19 cellular contexts compared by ENCODE assay signal in genomic region chr12:57019983-57020719, GRCh38. TPM values are rescaled to one million over a fixed set of nuclear protein-coding genes. Genes with fewer than 3 reads are reported as not detected.
A peak's percentile ranks its signal among the peaks of the same experiment; 100 is the strongest.
DNase-seq lines count a peak whose midpoint lies in the region; ATAC-seq and TF ChIP-seq lines count a peak whose summit lies in the region.
"Had no signal": no experiment of that assay in that cellular context is flagged by ENCODE, and none has a peak within 500 bp of the region (broad histone marks: within the 10 kb centered on the region; RNA-seq: fewer than 3 reads in every experiment).

No MANE protein-coding gene starts in this region.

- in situ Hi-C loops in mammary epithelial cell (cut with MboI; ENCODE audit: low sequenced_read_pairs in 2 of 2) = no loop called here

- no peaks in the 10 kb centered on the region for H3K9me3 Mint-ChIP-seq in activated CD8-positive, alpha-beta T cell treated with anti-CD3 and anti-CD28 coated beads for 36 hours
- H3K9me3 Mint-ChIP-seq in activated CD8-positive, alpha-beta T cell treated with anti-CD3 and anti-CD28 coated beads, Interleukin-2, amount 10 ng/mL, durations not matched to agents 7 days and 5 days (ENCODE audit: insufficient read depth) = no peaks in the 10 kb centered on the region
- H3K9me3 Mint-ChIP-seq in CD8-positive, alpha-beta T cell = no peaks in the 10 kb centered on the region
- no peaks in the 10 kb centered on the region for H3K9me3 Mint-ChIP-seq in naive thymus-derived CD8-positive, alpha-beta T cell
- no peaks in the 10 kb centered on the region for H3K9me3 Mint-ChIP-seq in mesothelial cell of epicardium
- H3K9me3 Mint-ChIP-seq: CD8-positive, alpha-beta memory T cell; HFFc6 had no signal

- intact Hi-C loops in activated CD8-positive, alpha-beta T cell treated with anti-CD3 and anti-CD28 coated beads for 36 hours (cut with micrococcal nuclease) = no loop called here
- intact Hi-C loops in CD8-positive, alpha-beta T cell (cut with DNase I, micrococcal nuclease) = no loop called here
- intact Hi-C loops in mammary epithelial cell (cut with micrococcal nuclease) (no loop called here), head of caudate nucleus (cut with DNase I) (no loop called here), OCI-LY7 (cut with micrococcal nuclease; ENCODE audit: unreplicated experiment) (no loop called here)

- TF ChIP-seq CTCF in activated CD8-positive, alpha-beta T cell treated with anti-CD3 and anti-CD28 coated beads for 36 hours (IDR thresholded peaks at IDR 0.05) = no peak
- TF ChIP-seq CTCF in CD8-positive, alpha-beta T cell (IDR thresholded peaks at IDR 0.05) = no peak
- no peak for TF ChIP-seq CTCF in mammary epithelial cell (conservative IDR thresholded peaks at IDR 0.05 in 1 of 2, IDR thresholded peaks at IDR 0.05 in 1 of 2; ENCODE audit: extremely low read depth in 1 of 2, insufficient read depth in 1 of 2, low read depth in 1 of 2, low read length in 2 of 2)
- no peak for TF ChIP-seq CTCF in OCI-LY7 (conservative IDR thresholded peaks at IDR 0.05; ENCODE audit: low read length)
- no peak for TF ChIP-seq CTCF in mesothelial cell of epicardium (IDR thresholded peaks at IDR 0.05; ENCODE audit: unreplicated experiment)

- H2AFZ ChIP-seq in mammary epithelial cell (ENCODE audit: low read depth, low read length) (no peak overlapping the region), OCI-LY7 (ENCODE audit: low read length) (no peak overlapping the region)
- H2AFZ ChIP-seq: PC-9 had no signal

- WGBS in mammary epithelial cell (ENCODE audit: low coverage, missing lambda C conversion rate) = 85% methylated on average over 9 of the region's 9 CpGs

- no peak overlapping the region for H3K9ac ChIP-seq in mammary epithelial cell (ENCODE audit: insufficient read depth, low read length)
- H3K9ac ChIP-seq: KMS-11 had no signal

- H3K4me3 ChIP-seq in CD8-positive, alpha-beta T cell (ENCODE audit: low read depth, low read length) = no peak overlapping the region
- H3K4me3 ChIP-seq in mammary epithelial cell (replicated peaks in 1 of 3; ENCODE audit: insufficient read depth in 1 of 3, low read depth in 2 of 3, low read length in 3 of 3) = no peak overlapping the region
- no peak overlapping the region for H3K4me3 ChIP-seq in OCI-LY7 (ENCODE audit: low read depth, low read length, poor library complexity, severe bottlenecking)
- H3K4me3 ChIP-seq: A549, MG63, PC-9 had no signal

- DNase-seq in activated CD8-positive, alpha-beta T cell treated with anti-CD3 and anti-CD28 coated beads for 36 hours = no peak
- DNase-seq in activated CD8-positive, alpha-beta T cell treated with anti-CD3 and anti-CD28 coated beads, Interleukin-2, amount 10 ng/mL, durations not matched to agents 7 days and 5 days = no peak
- no peak for DNase-seq in CD8-positive, alpha-beta T cell
- DNase-seq in mammary epithelial cell (peak; percentile 11), head of caudate nucleus (no peak), OCI-LY7 (ENCODE audit: low spot score) (no peak), mesothelial cell of epicardium (ENCODE audit: low spot score in 2 of 2, unreplicated experiment in 2 of 2) (no peak)
- DNase-seq in naive thymus-derived CD8-positive, alpha-beta T cell = peak in 2 of 10 donors; percentile 7 to 15
- DNase-seq: CD8-positive, alpha-beta memory T cell; GF-D8; HFFc6; MG63; NCI-H1105; NCI-H187; PC-9; Right ventricle myocardium superior had no signal

- no peak overlapping the region for H3K4me2 ChIP-seq in mammary epithelial cell (ENCODE audit: insufficient read depth, low read depth, low read length)
- no peak overlapping the region for H3K4me2 ChIP-seq in OCI-LY7 (ENCODE audit: low read length)
- H3K4me2 ChIP-seq: A549, KMS-11, PC-9 had no signal

- dilution Hi-C loops in mammary epithelial cell (cut with HindIII; ENCODE audit: low sequenced_read_pairs) = no loop called here

- H3K36me3 Mint-ChIP-seq in activated CD8-positive, alpha-beta T cell treated with anti-CD3 and anti-CD28 coated beads for 36 hours (ENCODE audit: low read depth) = no peaks in the 10 kb centered on the region
- H3K36me3 Mint-ChIP-seq in activated CD8-positive, alpha-beta T cell treated with anti-CD3 and anti-CD28 coated beads, Interleukin-2, amount 10 ng/mL, durations not matched to agents 7 days and 5 days (ENCODE audit: low read depth) = no peaks in the 10 kb centered on the region
- no peaks in the 10 kb centered on the region for H3K36me3 Mint-ChIP-seq in CD8-positive, alpha-beta T cell
- H3K36me3 Mint-ChIP-seq in naive thymus-derived CD8-positive, alpha-beta T cell = no peaks in the 10 kb centered on the region
- H3K36me3 Mint-ChIP-seq in mesothelial cell of epicardium = no peaks in the 10 kb centered on the region
- H3K36me3 Mint-ChIP-seq: CD8-positive, alpha-beta memory T cell had no signal

- no peaks in the 10 kb centered on the region for H3K36me3 ChIP-seq in CD8-positive, alpha-beta T cell (ENCODE audit: insufficient read depth, low read length)
- H3K36me3 ChIP-seq in mammary epithelial cell (ENCODE audit: insufficient read depth, low read length) (no peaks in the 10 kb centered on the region), OCI-LY7 (ENCODE audit: insufficient read depth, low read length) (no peaks in the 10 kb centered on the region)
- H3K36me3 ChIP-seq: MG63 had no signal

- no peak overlapping the region for H3K4me3 Mint-ChIP-seq in activated CD8-positive, alpha-beta T cell treated with anti-CD3 and anti-CD28 coated beads for 36 hours
- H3K4me3 Mint-ChIP-seq in activated CD8-positive, alpha-beta T cell treated with anti-CD3 and anti-CD28 coated beads, Interleukin-2, amount 10 ng/mL, durations not matched to agents 7 days and 5 days = no peak overlapping the region
- no peak overlapping the region for H3K4me3 Mint-ChIP-seq in CD8-positive, alpha-beta T cell
- H3K4me3 Mint-ChIP-seq in naive thymus-derived CD8-positive, alpha-beta T cell = peak overlapping the region in 8 of 10 donors; percentile 1 to 63 (median 42)
- no peak overlapping the region for H3K4me3 Mint-ChIP-seq in mesothelial cell of epicardium
- H3K4me3 Mint-ChIP-seq: CD8-positive, alpha-beta memory T cell; HFFc6 had no signal

- H3K79me2 ChIP-seq in mammary epithelial cell (ENCODE audit: insufficient read depth, low read length) = no peaks in the 10 kb centered on the region
- H3K79me2 ChIP-seq in OCI-LY7 (ENCODE audit: insufficient read depth, low read depth, low read length) = no peaks in the 10 kb centered on the region

- no peak overlapping the region for H3K27ac ChIP-seq in CD8-positive, alpha-beta T cell (ENCODE audit: low read depth, low read length)
- no peak overlapping the region for H3K27ac ChIP-seq in mammary epithelial cell (ENCODE audit: insufficient read depth, low read depth, low read length)
- no peak overlapping the region for H3K27ac ChIP-seq in OCI-LY7 (ENCODE audit: low read depth, low read length, poor library complexity, severe bottlenecking)
- H3K27ac ChIP-seq: A549, KMS-11, PC-9 had no signal

- H3K27me3 Mint-ChIP-seq in activated CD8-positive, alpha-beta T cell treated with anti-CD3 and anti-CD28 coated beads for 36 hours = no peaks in the 10 kb centered on the region
- peaks cover 3% of the 10 kb centered on the region for H3K27me3 Mint-ChIP-seq in activated CD8-positive, alpha-beta T cell treated with anti-CD3 and anti-CD28 coated beads, Interleukin-2, amount 10 ng/mL, durations not matched to agents 7 days and 5 days (ENCODE audit: low read depth)
- H3K27me3 Mint-ChIP-seq in CD8-positive, alpha-beta T cell (ENCODE audit: low read depth) = peaks cover 3% of the 10 kb centered on the region
- peaks cover 0 to 2% (median 0%) of the 10 kb centered on the region in 5 donors for H3K27me3 Mint-ChIP-seq in naive thymus-derived CD8-positive, alpha-beta T cell
- H3K27me3 Mint-ChIP-seq in mesothelial cell of epicardium (ENCODE audit: low read depth) = peaks cover 1% of the 10 kb centered on the region

- CTCF ChIA-PET in activated CD8-positive, alpha-beta T cell treated with anti-CD3 and anti-CD28 coated beads for 36 hours (lab: Charles Lee) = interaction anchor here (0.8 to 5.0 kb wide), 12 partner anchors 7 to 162 kb away, joined by 3 to 25 read pairs (median 12); partner anchors contain the start of genes MYO1A and STAT6
- CTCF ChIA-PET in activated CD8-positive, alpha-beta T cell treated with anti-CD3 and anti-CD28 coated beads, Interleukin-2, amount 10 ng/mL, durations not matched to agents 7 days and 5 days (lab: Charles Lee) = interaction anchor here (0.9 to 2.7 kb wide), 7 partner anchors 11 to 104 kb away, joined by 3 to 15 read pairs (median 7); no protein-coding TSS in a partner anchor
- CTCF ChIA-PET in CD8-positive, alpha-beta T cell (lab: Charles Lee) = interaction anchor here (1.1 to 2.1 kb wide), 5 partner anchors 12 to 92 kb away, joined by 3 to 5 read pairs (median 5); partner anchors contain the start of genes STAT6 and ZBTB39
- CTCF ChIA-PET in mammary epithelial cell (lab: Charles Lee; ENCODE audit: low non-redundant PET) (interaction anchor here (0.6 kb wide), 2 partner anchors 37 to 219 kb away, joined by 3 read pairs; no protein-coding TSS in a partner anchor), OCI-LY7 (lab: Charles Lee; ENCODE audit: unreplicated experiment) (no interaction called here)

- peaks cover 16% of the 10 kb centered on the region for H3K4me1 ChIP-seq in CD8-positive, alpha-beta T cell (ENCODE audit: insufficient read depth, low read length)
- H3K4me1 ChIP-seq in mammary epithelial cell (ENCODE audit: insufficient read depth, low read length) (no peaks in the 10 kb centered on the region), OCI-LY7 (ENCODE audit: insufficient read depth, low read length, poor library complexity, severe bottlenecking) (no peaks in the 10 kb centered on the region)
- H3K4me1 ChIP-seq: A549 had no signal

- no peaks in the 10 kb centered on the region for H3K9me2 ChIP-seq in OCI-LY7 (ENCODE audit: insufficient read depth, low read length)

- ATAC-seq in activated CD8-positive, alpha-beta T cell treated with anti-CD3 and anti-CD28 coated beads for 36 hours = no peak
- ATAC-seq in activated CD8-positive, alpha-beta T cell treated with anti-CD3 and anti-CD28 coated beads, Interleukin-2, amount 10 ng/mL, durations not matched to agents 7 days and 5 days = no peak
- ATAC-seq in CD8-positive, alpha-beta T cell = no peak
- ATAC-seq in naive thymus-derived CD8-positive, alpha-beta T cell = no peak
- ATAC-seq: A549 had no signal

- peak overlapping the region; percentile 20 for H3K27ac Mint-ChIP-seq in activated CD8-positive, alpha-beta T cell treated with anti-CD3 and anti-CD28 coated beads for 36 hours
- no peak overlapping the region for H3K27ac Mint-ChIP-seq in activated CD8-positive, alpha-beta T cell treated with anti-CD3 and anti-CD28 coated beads, Interleukin-2, amount 10 ng/mL, durations not matched to agents 7 days and 5 days
- H3K27ac Mint-ChIP-seq in CD8-positive, alpha-beta T cell = peak overlapping the region; percentile 78
- peak overlapping the region; percentile 53 to 94 (median 80) for H3K27ac Mint-ChIP-seq in naive thymus-derived CD8-positive, alpha-beta T cell
- no peak overlapping the region for H3K27ac Mint-ChIP-seq in mesothelial cell of epicardium
- H3K27ac Mint-ChIP-seq: HFFc6 had no signal

- H4K20me1 ChIP-seq in mammary epithelial cell (ENCODE audit: insufficient read depth, low read length) = no peaks in the 10 kb centered on the region
- H4K20me1 ChIP-seq in OCI-LY7 (ENCODE audit: insufficient read depth, low read length) = no peaks in the 10 kb centered on the region

- H3K27me3 ChIP-seq in CD8-positive, alpha-beta T cell (ENCODE audit: insufficient read depth, low read length) = no peaks in the 10 kb centered on the region
- H3K27me3 ChIP-seq in mammary epithelial cell (ENCODE audit: insufficient read depth, low read length) = no peaks in the 10 kb centered on the region
- H3K27me3 ChIP-seq: MG63 had no signal

- H3K9me3 ChIP-seq in CD8-positive, alpha-beta T cell (ENCODE audit: low read length) = no peaks in the 10 kb centered on the region
- H3K9me3 ChIP-seq in mammary epithelial cell (replicated peaks; ENCODE audit: insufficient read depth, low read length) (no peaks in the 10 kb centered on the region), OCI-LY7 (ENCODE audit: low read length) (no peaks in the 10 kb centered on the region)
- H3K9me3 ChIP-seq: A549, MG63 had no signal

- no TSS peak for BruUV-seq in mammary epithelial cell (replicated peaks; lab: Mats Ljungman, UMichigan)
- BruUV-seq in OCI-LY7 (replicated peaks; lab: Mats Ljungman, UMichigan) = no TSS peak

- peaks cover 8% of the 10 kb centered on the region for H3K4me1 Mint-ChIP-seq in activated CD8-positive, alpha-beta T cell treated with anti-CD3 and anti-CD28 coated beads for 36 hours (ENCODE audit: low read depth)
- H3K4me1 Mint-ChIP-seq in activated CD8-positive, alpha-beta T cell treated with anti-CD3 and anti-CD28 coated beads, Interleukin-2, amount 10 ng/mL, durations not matched to agents 7 days and 5 days (ENCODE audit: low read depth) = peaks cover 6% of the 10 kb centered on the region
- H3K4me1 Mint-ChIP-seq in CD8-positive, alpha-beta T cell (ENCODE audit: low read depth) = peaks cover 12% of the 10 kb centered on the region
- H3K4me1 Mint-ChIP-seq in naive thymus-derived CD8-positive, alpha-beta T cell = peaks cover 10 to 16% (median 15%) of the 10 kb centered on the region in 4 donors
- peaks cover 2% of the 10 kb centered on the region for H3K4me1 Mint-ChIP-seq in mesothelial cell of epicardium
- H3K4me1 Mint-ChIP-seq: CD8-positive, alpha-beta memory T cell had no signal

- POLR2A ChIA-PET in activated CD8-positive, alpha-beta T cell treated with anti-CD3 and anti-CD28 coated beads for 36 hours (lab: Charles Lee) = interaction anchor here (1.1 to 1.7 kb wide), 3 partner anchors 11 to 31 kb away, joined by 3 to 5 read pairs (median 3); no protein-coding TSS in a partner anchor
- POLR2A ChIA-PET in activated CD8-positive, alpha-beta T cell treated with anti-CD3 and anti-CD28 coated beads, Interleukin-2, amount 10 ng/mL, durations not matched to agents 7 days and 5 days (lab: Charles Lee) = no interaction called here
- POLR2A ChIA-PET in CD8-positive, alpha-beta T cell (lab: Charles Lee) = no interaction called here
- POLR2A ChIA-PET in naive thymus-derived CD8-positive, alpha-beta T cell (lab: Charles Lee) = no interaction called here
- POLR2A ChIA-PET in OCI-LY7 (lab: Charles Lee) = interaction anchor here (0.7 kb wide), 1 partner anchor 12 kb away, joined by 3 read pairs; no protein-coding TSS in a partner anchor

RNA-seq across cellular contexts. Expression of gene TAC3, which starts 3.8 kb away (rescaled TPM):
- total RNA-seq in activated CD8-positive, alpha-beta T cell treated with anti-CD3 and anti-CD28 coated beads for 36 hours = under 1 TPM; 0.34 to 0.54 TPM
- not detected for total RNA-seq in activated CD8-positive, alpha-beta T cell treated with anti-CD3 and anti-CD28 coated beads, Interleukin-2, amount 10 ng/mL, durations not matched to agents 7 days and 5 days
- total RNA-seq in CD8-positive, alpha-beta T cell = not detected
- total RNA-seq in mammary epithelial cell (not detected), OCI-LY7 (2022) (not detected in 2 replicates), mesothelial cell of epicardium (0.31 to 0.47 TPM in 2 of 3 replicates, not detected in the other)
- not detected for polyA plus RNA-seq in mammary epithelial cell
- not detected for polyA minus RNA-seq in mammary epithelial cell
- not detected for total RNA-seq in naive thymus-derived CD8-positive, alpha-beta T cell
- not detected for polyA plus RNA-seq in naive thymus-derived CD8-positive, alpha-beta T cell
- total RNA-seq in OCI-LY7 (2014; rRNA removed; shearing (Covaris generic)) = not detected in 2 replicates
- total RNA-seq: CD8-positive, alpha-beta memory T cell; H4; HFFc6; PC-9; Right ventricle myocardium superior had no signal
- polyA plus RNA-seq: CD8-positive, alpha-beta memory T cell had no signal

RNA-seq across cellular contexts. Expression of gene ZBTB39, which starts 13.8 kb away (rescaled TPM):
- 1 to 10 TPM; 5.1 to 5.5 TPM for total RNA-seq in activated CD8-positive, alpha-beta T cell treated with anti-CD3 and anti-CD28 coated beads for 36 hours
- 1 to 10 TPM; 7.7 to 8.2 TPM for total RNA-seq in activated CD8-positive, alpha-beta T cell treated with anti-CD3 and anti-CD28 coated beads, Interleukin-2, amount 10 ng/mL, durations not matched to agents 7 days and 5 days
- total RNA-seq in CD8-positive, alpha-beta T cell = 10 to 100 TPM in 1 of 2 experiments, 1 to 10 TPM in 1; 9.9 to 11.3 TPM
- total RNA-seq in mammary epithelial cell = 1 to 10 TPM; 5.7 to 8.0 TPM
- polyA plus RNA-seq in mammary epithelial cell = 4.5 TPM
- polyA minus RNA-seq in mammary epithelial cell = 7.7 TPM
- 10 to 100 TPM; 10.6 to 11.2 TPM for total RNA-seq in naive thymus-derived CD8-positive, alpha-beta T cell
- 1 to 10 TPM; 1.7 to 2.8 (median 1.9) TPM for polyA plus RNA-seq in naive thymus-derived CD8-positive, alpha-beta T cell
- 10.9 TPM in 2 replicates for total RNA-seq in OCI-LY7 (2014; rRNA removed; shearing (Covaris generic))
- total RNA-seq in OCI-LY7 (2022) = 10.0 and 10.7 TPM in 2 replicates
- total RNA-seq in mesothelial cell of epicardium = 19.1 to 19.6 TPM (median 19.2 TPM) in 3 replicates

RNA-seq across cellular contexts. Expression of gene MYO1A, which starts 29.8 kb away (rescaled TPM):
- 1 to 10 TPM; 2.1 to 2.6 TPM for total RNA-seq in activated CD8-positive, alpha-beta T cell treated with anti-CD3 and anti-CD28 coated beads for 36 hours
- total RNA-seq in activated CD8-positive, alpha-beta T cell treated with anti-CD3 and anti-CD28 coated beads, Interleukin-2, amount 10 ng/mL, durations not matched to agents 7 days and 5 days = 1 to 10 TPM; 1.3 to 1.4 TPM
- total RNA-seq in CD8-positive, alpha-beta T cell = under 1 TPM; 0.22 to 0.81 TPM
- total RNA-seq in mammary epithelial cell = not detected
- 0.03 TPM for polyA plus RNA-seq in mammary epithelial cell
- polyA minus RNA-seq in mammary epithelial cell = not detected
- total RNA-seq in naive thymus-derived CD8-positive, alpha-beta T cell = 1 to 10 TPM in 1 of 2 experiments, under 1 TPM in 1; 0.39 to 1.1 TPM
- under 1 TPM in 1 of 3 donors, not detected in 2; 0.05 TPM for polyA plus RNA-seq in naive thymus-derived CD8-positive, alpha-beta T cell
- total RNA-seq in OCI-LY7 (2014; rRNA removed; shearing (Covaris generic)) = 0.05 and 0.47 TPM in 2 replicates
- total RNA-seq in OCI-LY7 (2022) = 0.19 and 0.79 TPM in 2 replicates
- 0.22 to 0.59 TPM (median 0.27 TPM) in 3 replicates for total RNA-seq in mesothelial cell of epicardium
- total RNA-seq: H4, PC-9 had no signal

RNA-seq across cellular contexts. Expression of gene NEMP1, which starts 58.4 kb away (rescaled TPM):
- 10 to 100 TPM; 76.1 to 80.6 TPM for total RNA-seq in activated CD8-positive, alpha-beta T cell treated with anti-CD3 and anti-CD28 coated beads for 36 hours
- total RNA-seq in activated CD8-positive, alpha-beta T cell treated with anti-CD3 and anti-CD28 coated beads, Interleukin-2, amount 10 ng/mL, durations not matched to agents 7 days and 5 days = 10 to 100 TPM; 56.4 to 56.9 TPM
- total RNA-seq in CD8-positive, alpha-beta T cell = 1 to 10 TPM; 4.3 to 7.4 TPM
- total RNA-seq in mammary epithelial cell = 10 to 100 TPM in 1 of 2 donors, 1 to 10 TPM in 1; 7.3 to 31.0 TPM
- 11.4 TPM for polyA plus RNA-seq in mammary epithelial cell
- polyA minus RNA-seq in mammary epithelial cell = 22.2 TPM
- 10 to 100 TPM; 27.8 to 29.5 TPM for total RNA-seq in naive thymus-derived CD8-positive, alpha-beta T cell
- 1 to 10 TPM; 2.6 to 5.5 (median 4.1) TPM for polyA plus RNA-seq in naive thymus-derived CD8-positive, alpha-beta T cell
- 39.8 and 45.7 TPM in 2 replicates for total RNA-seq in OCI-LY7 (2014; rRNA removed; shearing (Covaris generic))
- 85.2 and 86.3 TPM in 2 replicates for total RNA-seq in OCI-LY7 (2022)
- 19.7 to 23.2 TPM (median 21.8 TPM) in 3 replicates for total RNA-seq in mesothelial cell of epicardium

Comparison
In these comparisons a context has a peak if more than half of its experiments do, and no peak if none do; other contexts are left out.
1. H3K27ac Mint-ChIP-seq: peak in activated CD8-positive, alpha-beta T cell treated with anti-CD3 and anti-CD28 coated beads for 36 hours (single experiment), CD8-positive, alpha-beta T cell (single experiment) and naive thymus-derived CD8-positive, alpha-beta T cell (10 of 10); none in activated CD8-positive, alpha-beta T cell treated with anti-CD3 and anti-CD28 coated beads, Interleukin-2, amount 10 ng/mL, durations not matched to agents 7 days and 5 days (single experiment) and mesothelial cell of epicardium (single experiment).
2. POLR2A ChIA-PET loops: an anchor here in activated CD8-positive, alpha-beta T cell treated with anti-CD3 and anti-CD28 coated beads for 36 hours (1.1 to 1.7 kb wide) and OCI-LY7 (0.7 kb wide); none called in activated CD8-positive, alpha-beta T cell treated with anti-CD3 and anti-CD28 coated beads, Interleukin-2, amount 10 ng/mL, durations not matched to agents 7 days and 5 days, CD8-positive, alpha-beta T cell and naive thymus-derived CD8-positive, alpha-beta T cell.
3. H3K4me3 Mint-ChIP-seq: peak in naive thymus-derived CD8-positive, alpha-beta T cell (8 of 10); none in activated CD8-positive, alpha-beta T cell treated with anti-CD3 and anti-CD28 coated beads for 36 hours (single experiment), activated CD8-positive, alpha-beta T cell treated with anti-CD3 and anti-CD28 coated beads, Interleukin-2, amount 10 ng/mL, durations not matched to agents 7 days and 5 days (single experiment), CD8-positive, alpha-beta T cell (single experiment) and mesothelial cell of epicardium (single experiment).